14 cellular contexts compared by ENCODE assay signal in genomic region chr16:19935696-19936095, GRCh38. TPM values are rescaled to one million over a fixed set of nuclear protein-coding genes. Genes with fewer than 3 reads are reported as not detected.
DNase-seq lines count a peak whose midpoint lies in the region; ATAC-seq and TF ChIP-seq lines count a peak whose summit lies in the region.
"Had no signal": no experiment of that assay in that cellular context is flagged by ENCODE, and none has a peak within 500 bp of the region (broad histone marks: within the 10 kb centered on the region; RNA-seq: fewer than 3 reads in every experiment).

No MANE protein-coding gene starts in this region.

- no peaks in the 10 kb centered on the region for H3K9me3 Mint-ChIP-seq in effector memory CD8-positive, alpha-beta T cell

- no peak overlapping the region for H3K4me3 ChIP-seq in fibroblast of the aortic adventitia (ENCODE audit: low read depth, low read length)
- H3K4me3 ChIP-seq: HAP-1, Peyer's patch had no signal

- no peaks in the 10 kb centered on the region for H3K4me1 Mint-ChIP-seq in effector memory CD8-positive, alpha-beta T cell (ENCODE audit: low read depth in 2 of 2)

- no peak overlapping the region for H3K4me3 Mint-ChIP-seq in effector memory CD8-positive, alpha-beta T cell

- peaks cover 40 to 47% of the 10 kb centered on the region in 2 donors for H3K27me3 Mint-ChIP-seq in effector memory CD8-positive, alpha-beta T cell

- H3K36me3 Mint-ChIP-seq in effector memory CD8-positive, alpha-beta T cell (ENCODE audit: insufficient read depth) = no peaks in the 10 kb centered on the region

- DNase-seq in NCI-H1105 treated with DMSO at 0.1 percent for 48 hours (lab: John Stamatoyannopoulos, UW) = peak; percentile 2
- DNase-seq in NCI-H1105 (lab: John Stamatoyannopoulos, UW) = no peak
- peak; percentile 67 for DNase-seq in DMS 273 (lab: John Stamatoyannopoulos, UW; ENCODE audit: unreplicated experiment)
- DNase-seq in NCI-H345 treated with DMSO at 0.1 percent for 48 hours (lab: John Stamatoyannopoulos, UW; ENCODE audit: unreplicated experiment) = peak; percentile 16
- peak; percentile 10 for DNase-seq in fibroblast of the aortic adventitia (ENCODE audit: low read depth)
- DNase-seq in NOMO-1 treated with dmso at 0.1 percent for 144 hours (lab: John Stamatoyannopoulos, UW; ENCODE audit: unreplicated experiment) = no peak
- DNase-seq in effector memory CD8-positive, alpha-beta T cell = no peak
- DNase-seq: DMS153, NCI-H2029, NCI-H2171 treated with DMSO at 0.1 percent for 48 hours, Peyer's patch, T-helper 1 cell had no signal

- ATAC-seq in GM19455 (IDR thresholded peaks at IDR 0.05; ENCODE audit: unreplicated experiment) = no peak
- ATAC-seq in effector memory CD8-positive, alpha-beta T cell (replicated peaks) = no peak

- TF ChIP-seq CTCF in fibroblast of the aortic adventitia (IDR thresholded peaks at IDR 0.05; ENCODE audit: insufficient read depth, low read length) = no peak

- H3K27ac Mint-ChIP-seq in effector memory CD8-positive, alpha-beta T cell = no peak overlapping the region

RNA-seq across cellular contexts. Expression of gene GPRC5B, which starts 51.0 kb away (rescaled TPM):
- 20.2 and 47.4 TPM in 2 replicates for total RNA-seq in fibroblast of the aortic adventitia (ENCODE audit: low replicate concordance)

Comparison
In these comparisons a context has a peak if more than half of its experiments do, and no peak if none do; other contexts are left out.
1. DNase-seq: peak in NCI-H1105 treated with DMSO at 0.1 percent for 48 hours (single experiment), DMS 273 (single experiment), NCI-H345 treated with DMSO at 0.1 percent for 48 hours (single experiment) and fibroblast of the aortic adventitia (single experiment); none in NCI-H1105 (single experiment), NOMO-1 treated with dmso at 0.1 percent for 144 hours (single experiment) and effector memory CD8-positive, alpha-beta T cell (0 of 3).